Comparison of ENCODE assay signal across 1 cellular context in the genomic region with DNA sequence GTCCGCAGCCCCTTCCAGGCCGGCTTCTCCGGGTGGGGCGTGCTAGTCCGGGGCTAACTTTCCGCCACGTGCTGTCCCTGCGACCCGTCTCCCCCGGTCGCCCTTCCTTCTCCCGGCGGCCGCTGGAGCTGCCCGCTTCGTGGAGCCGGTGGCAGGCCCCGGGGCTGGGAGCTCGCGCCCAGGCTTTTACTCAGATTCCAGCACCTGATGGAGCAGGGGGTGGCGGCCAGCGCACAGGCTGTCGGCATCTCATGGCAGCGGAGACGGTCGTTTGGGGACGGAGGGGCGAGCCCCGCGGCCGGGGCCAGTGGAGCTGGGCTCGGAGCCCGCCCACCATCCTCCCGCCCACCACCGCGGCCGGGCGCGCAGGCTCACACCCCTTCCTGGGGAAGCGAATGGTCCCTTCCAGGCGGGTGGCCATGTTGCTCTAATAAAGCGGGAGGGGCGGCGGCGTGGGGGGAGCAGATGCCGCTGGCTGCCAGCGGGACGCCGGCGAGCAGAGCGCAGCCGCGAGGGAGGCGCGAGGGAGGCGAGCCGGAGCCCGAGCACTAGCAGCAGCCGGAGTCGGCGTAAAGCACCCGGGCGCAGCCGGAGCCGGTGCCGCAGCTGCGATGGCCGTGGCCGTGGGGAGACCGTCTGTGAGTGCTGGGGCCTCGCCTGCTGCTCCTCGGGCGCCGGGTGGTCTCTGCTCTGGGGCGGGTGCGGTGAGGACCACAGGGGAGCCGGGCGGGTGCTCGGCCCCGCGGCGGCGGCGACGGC.
A peak's percentile ranks its signal among the peaks of the same experiment; 100 is the strongest.
TF ChIP-seq lines count a peak whose summit lies in the region.

SEPTIN11 (plus strand) TSS at position 460 of the 759 bp plus-strand sequence; CDS start at position 612, 152 bp downstream.

TF ChIP-seq in SK-N-SH, 30 proteins besides CTCF, POLR2A, EP300 and RAD21 (continued from another document):
- TF ChIP-seq RCOR1 (IDR thresholded peaks at IDR 0.05; ENCODE audit: low read length) (peak; percentile 17; the same call in 1 of the 2 replicates), GATA2 (CRISPR knock-in tag; IDR thresholded peaks at IDR 0.05) (no peak), MEF2A (IDR thresholded peaks at IDR 0.05; ENCODE audit: borderline replicate concordance, low read depth) (no peak), REST (IDR thresholded peaks at IDR 0.05; ENCODE audit: low read depth, low read length) (peak; percentile 66), POLR2AphosphoS5 (IDR thresholded peaks at IDR 0.05; ENCODE audit: low read depth, low read length) (peak; percentile 90)
- TF ChIP-seq, protein P1, sequence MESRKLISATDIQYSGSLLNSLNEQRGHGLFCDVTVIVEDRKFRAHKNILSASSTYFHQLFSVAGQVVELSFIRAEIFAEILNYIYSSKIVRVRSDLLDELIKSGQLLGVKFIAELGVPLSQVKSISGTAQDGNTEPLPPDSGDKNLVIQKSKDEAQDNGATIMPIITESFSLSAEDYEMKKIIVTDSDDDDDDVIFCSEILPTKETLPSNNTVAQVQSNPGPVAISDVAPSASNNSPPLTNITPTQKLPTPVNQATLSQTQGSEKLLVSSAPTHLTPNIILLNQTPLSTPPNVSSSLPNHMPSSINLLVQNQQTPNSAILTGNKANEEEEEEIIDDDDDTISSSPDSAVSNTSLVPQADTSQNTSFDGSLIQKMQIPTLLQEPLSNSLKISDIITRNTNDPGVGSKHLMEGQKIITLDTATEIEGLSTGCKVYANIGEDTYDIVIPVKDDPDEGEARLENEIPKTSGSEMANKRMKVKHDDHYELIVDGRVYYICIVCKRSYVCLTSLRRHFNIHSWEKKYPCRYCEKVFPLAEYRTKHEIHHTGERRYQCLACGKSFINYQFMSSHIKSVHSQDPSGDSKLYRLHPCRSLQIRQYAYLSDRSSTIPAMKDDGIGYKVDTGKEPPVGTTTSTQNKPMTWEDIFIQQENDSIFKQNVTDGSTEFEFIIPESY (IDR thresholded peaks at IDR 0.05; ENCODE audit: borderline replicate concordance, low read depth) = no peak
- TF ChIP-seq, protein P2, sequence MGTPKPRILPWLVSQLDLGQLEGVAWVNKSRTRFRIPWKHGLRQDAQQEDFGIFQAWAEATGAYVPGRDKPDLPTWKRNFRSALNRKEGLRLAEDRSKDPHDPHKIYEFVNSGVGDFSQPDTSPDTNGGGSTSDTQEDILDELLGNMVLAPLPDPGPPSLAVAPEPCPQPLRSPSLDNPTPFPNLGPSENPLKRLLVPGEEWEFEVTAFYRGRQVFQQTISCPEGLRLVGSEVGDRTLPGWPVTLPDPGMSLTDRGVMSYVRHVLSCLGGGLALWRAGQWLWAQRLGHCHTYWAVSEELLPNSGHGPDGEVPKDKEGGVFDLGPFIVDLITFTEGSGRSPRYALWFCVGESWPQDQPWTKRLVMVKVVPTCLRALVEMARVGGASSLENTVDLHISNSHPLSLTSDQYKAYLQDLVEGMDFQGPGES (IDR thresholded peaks at IDR 0.05; ENCODE audit: low read depth, low read length) = no peak
